Comparison of ENCODE assay signal across 2 cellular contexts in genomic region chr10:43197834-43198681, GRCh38.
TF ChIP-seq lines count a peak whose summit lies in the region.

No MANE protein-coding gene starts in this region.

TF ChIP-seq in IMR-90, 13 proteins besides CTCF, POLR2A, EP300 and RAD21:
- TF ChIP-seq MAFK (IDR thresholded peaks at IDR 0.05; ENCODE audit: low read depth, low read length), result no peak
- TF ChIP-seq CEBPB (IDR thresholded peaks at IDR 0.05; ENCODE audit: low read depth, low read length), result no peak
- no peak for TF ChIP-seq RFX5 (IDR thresholded peaks at IDR 0.05; ENCODE audit: low read depth, low read length)
- TF ChIP-seq RCOR1 (IDR thresholded peaks at IDR 0.05; ENCODE audit: insufficient replicate concordance, low read length), result no peak
- TF ChIP-seq USF2 (IDR thresholded peaks at IDR 0.05; ENCODE audit: low read depth, low read length), result no peak
- no peak for TF ChIP-seq NFE2L2 (IDR thresholded peaks at IDR 0.05; ENCODE audit: low read depth, low read length)
- no peak for TF ChIP-seq FOS (IDR thresholded peaks at IDR 0.05; ENCODE audit: low read depth, low read length)
- TF ChIP-seq MXI1 (IDR thresholded peaks at IDR 0.05; ENCODE audit: borderline replicate concordance, low read depth, low read length), result no peak
- no peak for TF ChIP-seq SMC3 (IDR thresholded peaks at IDR 0.05; ENCODE audit: low read depth, low read length)
- no peak for TF ChIP-seq CHD1 (IDR thresholded peaks at IDR 0.05; ENCODE audit: low read depth, low read length)
- no peak for TF ChIP-seq MAZ (IDR thresholded peaks at IDR 0.05; ENCODE audit: borderline replicate concordance, low read depth, low read length)
- TF ChIP-seq ELK1 (IDR thresholded peaks at IDR 0.05; ENCODE audit: borderline replicate concordance, low read depth, low read length), result no peak
- TF ChIP-seq BHLHE40 (IDR thresholded peaks at IDR 0.05; ENCODE audit: low read depth, low read length), result no peak

TF ChIP-seq in GM12878, 131 proteins besides CTCF, POLR2A, EP300 and RAD21:
- TF ChIP-seq SMC3 (IDR thresholded peaks at IDR 0.05; ENCODE audit: borderline replicate concordance, low read length) (peak; percentile 23; the same call in 1 of the 2 replicates), ETV6 (conservative IDR thresholded peaks at IDR 0.05 in 1 of 2, IDR thresholded peaks at IDR 0.05 in 1 of 2; ENCODE audit: borderline replicate concordance in 1 of 2, low read depth in 1 of 2) (no peak)
